Comparison of ENCODE assay signal across 21 cellular contexts in the genomic region with DNA sequence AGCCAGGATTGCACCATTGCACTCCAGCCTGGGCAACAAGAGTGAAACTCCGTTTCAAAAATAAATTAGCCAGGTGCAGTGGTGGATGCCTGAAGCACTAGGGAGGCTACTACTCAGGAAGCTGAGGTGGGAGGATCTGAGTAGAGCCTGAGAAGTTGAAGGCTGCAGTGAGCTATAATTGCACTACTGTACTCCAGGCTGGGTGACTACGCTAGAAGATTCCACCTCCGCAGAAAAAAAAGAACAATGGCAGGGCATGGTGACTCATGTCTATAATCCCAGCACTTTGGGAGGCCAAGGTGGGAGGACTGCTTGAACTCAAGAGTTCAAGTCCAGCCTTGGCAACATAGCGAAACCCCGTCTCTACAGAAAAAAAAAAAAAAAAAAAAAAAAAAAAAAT. TPM values are rescaled to one million over a fixed set of nuclear protein-coding genes. Genes with fewer than 3 reads are reported as not detected.
DNase-seq lines count a peak whose midpoint lies in the region; ATAC-seq and TF ChIP-seq lines count a peak whose summit lies in the region.
"Had no signal": no experiment of that assay in that cellular context is flagged by ENCODE, and none has a peak within 500 bp of the region (broad histone marks: within the 10 kb centered on the region; RNA-seq: fewer than 3 reads in every experiment).

No MANE protein-coding gene starts in this region.

- no peaks in the 10 kb centered on the region for H3F3A ChIP-seq in PC-3 (ENCODE audit: low read length, unreplicated experiment)
- no peaks in the 10 kb centered on the region for H3F3A ChIP-seq in MM.1S (ENCODE audit: insufficient read depth, low read length)

- H3K36me3 ChIP-seq in BLaER1 (peaks cover 87% of the 10 kb centered on the region), PC-3 (ENCODE audit: low read depth, low read length) (peaks cover 37% of the 10 kb centered on the region), BE2C (peaks cover 56% of the 10 kb centered on the region), MM.1S (replicated peaks; ENCODE audit: insufficient read depth, low read length) (no peaks in the 10 kb centered on the region)

- peak; percentile 50 for DNase-seq in HT1080 (ENCODE audit: low read depth)
- peak; percentile 21 for DNase-seq in PC-3
- DNase-seq in effector memory CD8-positive, alpha-beta T cell = no peak
- no peak for DNase-seq in BE2C
- no peak for DNase-seq in MM.1S
- DNase-seq: 8988T; Calu3; CD4-positive, alpha-beta memory T cell; COR-L47; DMS53; DMS79 treated with DMSO at 0.1 percent for 48 hours; GDM1; H9 had no signal

- peaks cover 59% of the 10 kb centered on the region for H3K4me1 ChIP-seq in BLaER1
- peaks cover 4% of the 10 kb centered on the region for H3K4me1 ChIP-seq in PC-3 (ENCODE audit: insufficient read depth, low read length)
- no peaks in the 10 kb centered on the region for H3K4me1 ChIP-seq in BE2C
- H3K4me1 ChIP-seq in MM.1S (ENCODE audit: low read length) = no peaks in the 10 kb centered on the region

- CTCF ChIA-PET in PC-3 (lab: Charles Lee) = no interaction called here

- intact Hi-C loops in PC-3 (cut with micrococcal nuclease) = loop anchor here (10.0 kb wide), 1 partner anchor 160 kb away; no protein-coding TSS in a partner anchor

- H3K27ac ChIP-seq in BLaER1 (no peak overlapping the region), PC-3 (ENCODE audit: low read length) (no peak overlapping the region), MM.1S (ENCODE audit: low read length) (no peak overlapping the region)

- no peak for ATAC-seq in PC-3
- no peak for ATAC-seq in effector memory CD8-positive, alpha-beta T cell (replicated peaks)
- ATAC-seq in HG03378 (IDR thresholded peaks at IDR 0.05; ENCODE audit: unreplicated experiment) = no peak
- ATAC-seq: GM12878, GM23338, HCT116 had no signal

- no peaks in the 10 kb centered on the region for H3K9me3 ChIP-seq in BLaER1
- peaks cover 9% of the 10 kb centered on the region; the same call in 1 of the 2 replicates for H3K9me3 ChIP-seq in PC-3 (ENCODE audit: low read length)
- H3K9me3 ChIP-seq in BE2C = peaks cover 4% of the 10 kb centered on the region
- no peaks in the 10 kb centered on the region for H3K9me3 ChIP-seq in MM.1S (replicated peaks; ENCODE audit: insufficient read depth, low read length)
- H3K9me3 ChIP-seq: BLaER1 treated with 17β-estradiol and CSF1 and Interleukin-3, amounts not matched to agents 10 nM and 100 nM had no signal

- POLR2A ChIA-PET in PC-3 (lab: Charles Lee; ENCODE audit: unreplicated experiment) = no interaction called here

- TF ChIP-seq CTCF in PC-3 (conservative IDR thresholded peaks at IDR 0.05; ENCODE audit: low read depth, low read length) = no peak
- no peak for TF ChIP-seq CTCF in BE2C (IDR thresholded peaks at IDR 0.05; ENCODE audit: low read depth, low read length)
- no peak for TF ChIP-seq CTCF in MM.1S (IDR thresholded peaks at IDR 0.05; ENCODE audit: low read length)

- H3K4me1 Mint-ChIP-seq in effector memory CD8-positive, alpha-beta T cell (ENCODE audit: low read depth in 2 of 2) = no peaks in the 10 kb centered on the region
- H3K4me1 Mint-ChIP-seq: CD14-positive monocyte; CD4-positive, alpha-beta memory T cell had no signal

- H3K79me2 ChIP-seq in PC-3 (ENCODE audit: low read length) = no peaks in the 10 kb centered on the region
- no peaks in the 10 kb centered on the region for H3K79me2 ChIP-seq in MM.1S (ENCODE audit: low read length)

- peaks cover 43% of the 10 kb centered on the region for H3K36me3 Mint-ChIP-seq in effector memory CD8-positive, alpha-beta T cell (ENCODE audit: insufficient read depth)

- no peak overlapping the region for H3K4me3 Mint-ChIP-seq in effector memory CD8-positive, alpha-beta T cell
- H3K4me3 Mint-ChIP-seq: CD14-positive monocyte; CD4-positive, alpha-beta memory T cell; GM23338; H9 had no signal

- no peaks in the 10 kb centered on the region for H3K27me3 ChIP-seq in BLaER1
- no peaks in the 10 kb centered on the region for H3K27me3 ChIP-seq in PC-3 (ENCODE audit: low read length)
- no peaks in the 10 kb centered on the region for H3K27me3 ChIP-seq in BE2C
- no peaks in the 10 kb centered on the region for H3K27me3 ChIP-seq in MM.1S (replicated peaks; ENCODE audit: insufficient read depth, low read length)
- H3K27me3 ChIP-seq: BLaER1 treated with 17β-estradiol and CSF1 and Interleukin-3, amounts not matched to agents 10 nM and 100 nM had no signal

- no peaks in the 10 kb centered on the region for H3K27me3 Mint-ChIP-seq in effector memory CD8-positive, alpha-beta T cell
- H3K27me3 Mint-ChIP-seq: CD4-positive, alpha-beta memory T cell had no signal

- H4K20me1 ChIP-seq in BLaER1 (peaks cover 23% of the 10 kb centered on the region; the same call in 1 of the 2 replicates), PC-3 (ENCODE audit: low read length) (no peaks in the 10 kb centered on the region), MM.1S (ENCODE audit: insufficient read depth, low read length) (no peaks in the 10 kb centered on the region)

- BruUV-seq in PC-3 (replicated peaks; lab: Mats Ljungman, UMichigan) = no TSS peak

- H3K9me3 Mint-ChIP-seq in effector memory CD8-positive, alpha-beta T cell = no peaks in the 10 kb centered on the region
- H3K9me3 Mint-ChIP-seq: CD14-positive monocyte; CD4-positive, alpha-beta memory T cell; H9 had no signal

- H3K4me3 ChIP-seq in BLaER1 (no peak overlapping the region), PC-3 (ENCODE audit: low read length) (no peak overlapping the region), BE2C (ENCODE audit: low read depth, low read length) (no peak overlapping the region), MM.1S (ENCODE audit: low read length) (no peak overlapping the region)
- H3K4me3 ChIP-seq: GM12878, GM23338 had no signal

- no peaks in the 10 kb centered on the region for H3K9me2 ChIP-seq in PC-3 (replicated peaks; ENCODE audit: low read length)
- H3K9me2 ChIP-seq in MM.1S (replicated peaks; ENCODE audit: insufficient read depth, low read length) = no peaks in the 10 kb centered on the region

- no peak overlapping the region for H3K27ac Mint-ChIP-seq in effector memory CD8-positive, alpha-beta T cell
- H3K27ac Mint-ChIP-seq: CD14-positive monocyte; CD4-positive, alpha-beta memory T cell; GM23338 had no signal

- H3K4me2 ChIP-seq in BLaER1 = peak overlapping the region; percentile 37; the same call in 1 of the 2 replicates
- H3K4me2 ChIP-seq in PC-3 (ENCODE audit: low read length) = no peak overlapping the region
- no peak overlapping the region for H3K4me2 ChIP-seq in MM.1S (ENCODE audit: low read depth, low read length)
- H3K4me2 ChIP-seq: GM23338 had no signal

- H3K9ac ChIP-seq in BLaER1 (no peak overlapping the region), PC-3 (ENCODE audit: low read length) (no peak overlapping the region), MM.1S (ENCODE audit: low read length) (no peak overlapping the region)

- H2AFZ ChIP-seq in PC-3 (ENCODE audit: low read length) (no peak overlapping the region), MM.1S (ENCODE audit: low read length) (no peak overlapping the region)
- H2AFZ ChIP-seq: GM23338 had no signal

RNA-seq across cellular contexts. Expression of gene HAUS8, which starts 20.5 kb away (rescaled TPM):
- 10.1 and 11.1 TPM in 2 replicates for total RNA-seq in HT1080 (2014; rRNA removed; shearing (Covaris generic))
- polyA plus RNA-seq in HT1080 (2015; cell fraction: cytosol; rRNA removed) = 10.9 and 14.2 TPM in 2 replicates
- 15.8 and 21.0 TPM in 2 replicates for polyA plus RNA-seq in HT1080 (2015; cell fraction: nucleus; rRNA removed)
- total RNA-seq in PC-3 (2014; rRNA removed) = 19.1 and 21.3 TPM in 2 replicates
- polyA plus RNA-seq in BE2C (2012; ENCODE audit: insufficient read depth, insufficient read length, low read depth) = 8.5 TPM

RNA-seq across cellular contexts. Expression of gene MYO9B, which starts 20.8 kb away (rescaled TPM):
- 29.3 and 30.8 TPM in 2 replicates for total RNA-seq in HT1080 (2014; rRNA removed; shearing (Covaris generic))
- polyA plus RNA-seq in HT1080 (2015; cell fraction: cytosol; rRNA removed) = 20.3 and 21.4 TPM in 2 replicates
- 78.0 and 82.3 TPM in 2 replicates for polyA plus RNA-seq in HT1080 (2015; cell fraction: nucleus; rRNA removed)
- 68.3 and 76.1 TPM in 2 replicates for total RNA-seq in PC-3 (2014; rRNA removed)
- 29.7 TPM for polyA plus RNA-seq in BE2C (2012; ENCODE audit: insufficient read depth, insufficient read length, low read depth)

RNA-seq across cellular contexts. Expression of gene CPAMD8, which starts 28.1 kb away (rescaled TPM):
- not detected in 2 replicates for total RNA-seq in HT1080 (2014; rRNA removed; shearing (Covaris generic))
- polyA plus RNA-seq in HT1080 (2015; cell fraction: cytosol; rRNA removed) = not detected in 2 replicates
- polyA plus RNA-seq in HT1080 (2015; cell fraction: nucleus; rRNA removed) = not detected in 2 replicates
- total RNA-seq in PC-3 (2014; rRNA removed) = 2.3 and 3.9 TPM in 2 replicates
- polyA plus RNA-seq in BE2C (2012; ENCODE audit: insufficient read depth, insufficient read length, low read depth) = 0.11 TPM
- total RNA-seq: H4 had no signal

Comparison
In these comparisons a context has a peak if more than half of its experiments do, and no peak if none do; other contexts are left out.
1. DNase-seq: peak in HT1080 (single experiment) and PC-3 (single experiment); none in effector memory CD8-positive, alpha-beta T cell (0 of 3), BE2C (single experiment) and MM.1S (single experiment).